6 cellular contexts compared by ENCODE assay signal in genomic region chr19:46616631-46617322, GRCh38. TPM values are rescaled to one million over a fixed set of nuclear protein-coding genes. Genes with fewer than 3 reads are reported as not detected.
DNase-seq lines count a peak whose midpoint lies in the region; ATAC-seq and TF ChIP-seq lines count a peak whose summit lies in the region.

No MANE protein-coding gene starts in this region.

- H3K27me3 Mint-ChIP-seq in WTC11 (ENCODE audit: low read depth): peaks cover 3% of the 10 kb centered on the region; the same call in 1 of the 2 replicates

- no peak overlapping the region for H3K4me3 Mint-ChIP-seq in WTC11

- H3K36me3 Mint-ChIP-seq in WTC11: no peaks in the 10 kb centered on the region

- H3K9me3 ChIP-seq in BLaER1 treated with 17β-estradiol and CSF1 and Interleukin-3, amounts not matched to agents 10 nM and 100 nM (replicated peaks in 1 of 11): no peaks in the 10 kb centered on the region

- peaks cover 0 to 13% (median 0%) of the 10 kb centered on the region in 11 experiments; a peak in 3 of 22 replicates for H3K27me3 ChIP-seq in BLaER1 treated with 17β-estradiol and CSF1 and Interleukin-3, amounts not matched to agents 10 nM and 100 nM

- peaks cover 77 to 90% (median 84%) of the 10 kb centered on the region in 10 experiments for H3K4me1 ChIP-seq in BLaER1 treated with 17β-estradiol and CSF1 and Interleukin-3, amounts not matched to agents 10 nM and 100 nM

- H3K4me3 ChIP-seq in BLaER1 treated with 17β-estradiol and CSF1 and Interleukin-3, amounts not matched to agents 10 nM and 100 nM: peak overlapping the region in 2 of 10 experiments; percentile 1 to 3; a peak in 1 of 20 replicates
- H3K4me3 ChIP-seq in Jurkat, Clone E6-1 (ENCODE audit: low read length): no peak overlapping the region

- peaks cover 0 to 12% (median 0%) of the 10 kb centered on the region in 11 experiments; a peak in 4 of 22 replicates for H3K36me3 ChIP-seq in BLaER1 treated with 17β-estradiol and CSF1 and Interleukin-3, amounts not matched to agents 10 nM and 100 nM

- H3K9ac ChIP-seq in BLaER1 treated with 17β-estradiol and CSF1 and Interleukin-3, amounts not matched to agents 10 nM and 100 nM: peak overlapping the region in 10 of 11 experiments; percentile 0 to 58 (median 28); a peak in 9 of 22 replicates

- CTCF ChIA-PET in WTC11 (lab: Charles Lee): interaction anchor here (0.6 to 13.2 kb wide), 44 partner anchors 9 to 752 kb away, joined by 3 to 484 read pairs (median 4); partner anchors contain the start of genes CALM3, DACT3, GNG8 and PRKD2

- DNase-seq in Jurkat, Clone E6-1 (ENCODE audit: low read depth, low spot score): peak; percentile 50
- DNase-seq in WTC11 (ENCODE audit: low spot score) (peak; percentile 82), hepatic stellate cell (ENCODE audit: low spot score) (peak; percentile 74)

- H3K27ac Mint-ChIP-seq in WTC11: no peak overlapping the region; the same call in 1 of the 2 replicates

- H3K9me3 Mint-ChIP-seq in WTC11: no peaks in the 10 kb centered on the region

- H3K4me2 ChIP-seq in BLaER1 treated with 17β-estradiol and CSF1 and Interleukin-3, amounts not matched to agents 10 nM and 100 nM: peak overlapping the region; percentile 72 to 100 (median 80)

- peaks cover 14% of the 10 kb centered on the region for H3K4me1 Mint-ChIP-seq in WTC11

- H4K20me1 ChIP-seq in BLaER1 treated with 17β-estradiol and CSF1 and Interleukin-3, amounts not matched to agents 10 nM and 100 nM: peaks cover 1 to 28% (median 9%) of the 10 kb centered on the region in 11 experiments; a peak in 21 of 22 replicates

- ATAC-seq in WTC11: peak; percentile 83
- ATAC-seq in GM21381 (IDR thresholded peaks at IDR 0.05; ENCODE audit: unreplicated experiment): no peak
- no peak for ATAC-seq in GM19035 (IDR thresholded peaks at IDR 0.05; ENCODE audit: unreplicated experiment)

- POLR2A ChIA-PET in WTC11 (lab: Charles Lee): interaction anchor here (0.6 to 1.5 kb wide), 3 partner anchors 43 to 46 kb away, joined by 4 to 6 read pairs (median 4); partner anchors contain the start of gene DACT3

- peak overlapping the region in 4 of 11 experiments; percentile 9 to 60 (median 42); a peak in 7 of 22 replicates for H3K27ac ChIP-seq in BLaER1 treated with 17β-estradiol and CSF1 and Interleukin-3, amounts not matched to agents 10 nM and 100 nM

- TF ChIP-seq CTCF in WTC11 (IDR thresholded peaks at IDR 0.05): no peak

TF ChIP-seq in WTC11, 78 proteins besides CTCF, POLR2A, EP300 and RAD21:
- TF ChIP-seq RORB (CRISPR knock-in tag; IDR thresholded peaks at IDR 0.05): no peak
- TF ChIP-seq GABPB1 (CRISPR knock-in tag; IDR thresholded peaks at IDR 0.05): no peak
- no peak for TF ChIP-seq GTF2I (CRISPR knock-in tag; conservative IDR thresholded peaks at IDR 0.05)

RNA-seq across cellular contexts. Expression of gene PTGIR, which starts 8.1 kb away (rescaled TPM):
- 0.85 TPM for polyA plus RNA-seq in Jurkat, Clone E6-1 (2012; ENCODE audit: insufficient read depth, insufficient read length)
- 0.24 TPM in 1 of 3 replicates, not detected in the others for total RNA-seq in WTC11 (2021)

RNA-seq across cellular contexts. Expression of gene CALM3, which starts 15.6 kb away (rescaled TPM):
- polyA plus RNA-seq in Jurkat, Clone E6-1 (2012; ENCODE audit: insufficient read depth, insufficient read length): 522 TPM
- 306 to 350 TPM (median 346 TPM) in 3 replicates for total RNA-seq in WTC11 (2021)

RNA-seq across cellular contexts. Expression of gene GNG8, which starts 19.2 kb away (rescaled TPM):
- polyA plus RNA-seq in Jurkat, Clone E6-1 (2012; ENCODE audit: insufficient read depth, insufficient read length): not detected
- total RNA-seq in WTC11 (2021): not detected in 3 replicates

RNA-seq across cellular contexts. Expression of gene DACT3, which starts 44.2 kb away (rescaled TPM):
- polyA plus RNA-seq in Jurkat, Clone E6-1 (2012; ENCODE audit: insufficient read depth, insufficient read length): 0.77 TPM
- 1.8 to 1.9 TPM (median 1.8 TPM) in 3 replicates for total RNA-seq in WTC11 (2021)
